Comparison of ENCODE assay signal across 2 cellular contexts in the genomic region with DNA sequence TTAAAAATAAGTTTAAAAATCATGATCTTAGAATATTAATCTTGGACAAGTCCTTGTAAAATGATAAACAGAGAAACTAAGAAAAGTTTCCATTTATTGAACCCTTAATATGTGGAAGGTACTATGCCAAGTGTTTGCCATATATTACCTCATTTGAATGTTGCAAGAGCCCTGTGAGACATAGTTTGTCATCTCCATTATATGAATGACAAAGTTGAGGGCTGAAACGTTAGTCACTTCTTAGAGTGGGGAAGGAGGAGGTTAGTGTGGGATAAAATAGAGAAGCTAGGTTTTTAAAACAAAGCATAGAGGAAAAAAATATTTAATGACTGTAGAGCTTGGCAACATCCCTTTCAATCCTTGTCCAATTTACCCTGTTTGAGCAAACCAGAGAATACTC.
TF ChIP-seq lines count a peak whose summit lies in the region.

No MANE protein-coding gene starts in this region.

TF ChIP-seq in SK-N-SH, 30 proteins besides CTCF, POLR2A, EP300 and RAD21:
- TF ChIP-seq POLR2AphosphoS5 (IDR thresholded peaks at IDR 0.05; ENCODE audit: low read depth, low read length) (peak; percentile 45; the same call in 1 of the 2 replicates), NFIC (IDR thresholded peaks at IDR 0.05; ENCODE audit: borderline replicate concordance) (peak; percentile 71; the same call in 1 of the 2 replicates), FOSL2 (IDR thresholded peaks at IDR 0.05; ENCODE audit: borderline replicate concordance, low read depth) (peak; percentile 86; the same call in 1 of the 2 replicates), GATA2 (CRISPR knock-in tag; IDR thresholded peaks at IDR 0.05) (no peak), PBX3 (IDR thresholded peaks at IDR 0.05) (peak; percentile 84), RFX5 (IDR thresholded peaks at IDR 0.05; ENCODE audit: low read length) (no peak), JUND (IDR thresholded peaks at IDR 0.05) (peak; percentile 70), FOXJ3 (CRISPR knock-in tag; IDR thresholded peaks at IDR 0.05) (no peak), TCF12 (IDR thresholded peaks at IDR 0.05) (peak; percentile 79), MEF2A (IDR thresholded peaks at IDR 0.05; ENCODE audit: borderline replicate concordance, low read depth) (0 out of 2 replicates have a peak, but pooled peaks have one; percentile 12), EZH2phosphoT487 (IDR thresholded peaks at IDR 0.05; ENCODE audit: borderline replicate concordance, low read depth) (no peak)
- TF ChIP-seq, protein P1, sequence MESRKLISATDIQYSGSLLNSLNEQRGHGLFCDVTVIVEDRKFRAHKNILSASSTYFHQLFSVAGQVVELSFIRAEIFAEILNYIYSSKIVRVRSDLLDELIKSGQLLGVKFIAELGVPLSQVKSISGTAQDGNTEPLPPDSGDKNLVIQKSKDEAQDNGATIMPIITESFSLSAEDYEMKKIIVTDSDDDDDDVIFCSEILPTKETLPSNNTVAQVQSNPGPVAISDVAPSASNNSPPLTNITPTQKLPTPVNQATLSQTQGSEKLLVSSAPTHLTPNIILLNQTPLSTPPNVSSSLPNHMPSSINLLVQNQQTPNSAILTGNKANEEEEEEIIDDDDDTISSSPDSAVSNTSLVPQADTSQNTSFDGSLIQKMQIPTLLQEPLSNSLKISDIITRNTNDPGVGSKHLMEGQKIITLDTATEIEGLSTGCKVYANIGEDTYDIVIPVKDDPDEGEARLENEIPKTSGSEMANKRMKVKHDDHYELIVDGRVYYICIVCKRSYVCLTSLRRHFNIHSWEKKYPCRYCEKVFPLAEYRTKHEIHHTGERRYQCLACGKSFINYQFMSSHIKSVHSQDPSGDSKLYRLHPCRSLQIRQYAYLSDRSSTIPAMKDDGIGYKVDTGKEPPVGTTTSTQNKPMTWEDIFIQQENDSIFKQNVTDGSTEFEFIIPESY (IDR thresholded peaks at IDR 0.05; ENCODE audit: borderline replicate concordance, low read depth), result peak; percentile 40; the same call in 1 of the 2 replicates

TF ChIP-seq in SK-N-SH treated with all-trans-retinoic acid at 6 μM for 48 hours, 23 proteins besides CTCF, POLR2A, EP300 and RAD21:
- TF ChIP-seq SNAI2 (CRISPR knock-in tag; IDR thresholded peaks at IDR 0.05), result no peak
- TF ChIP-seq TOX (CRISPR knock-in tag; IDR thresholded peaks at IDR 0.05; ENCODE audit: borderline replicate concordance), result no peak
- no peak for TF ChIP-seq PATZ1 (CRISPR knock-in tag; IDR thresholded peaks at IDR 0.05; ENCODE audit: borderline replicate concordance)
- TF ChIP-seq ZNF565 (CRISPR knock-in tag; conservative IDR thresholded peaks at IDR 0.05; ENCODE audit: low read depth), result no peak
- no peak for TF ChIP-seq ISL1 (CRISPR knock-in tag; IDR thresholded peaks at IDR 0.05)
- TF ChIP-seq ZNF8 (CRISPR knock-in tag; IDR thresholded peaks at IDR 0.05), result no peak
- TF ChIP-seq ZC3H10 (CRISPR knock-in tag; IDR thresholded peaks at IDR 0.05), result no peak
- no peak for TF ChIP-seq POU6F1 (CRISPR knock-in tag; IDR thresholded peaks at IDR 0.05; ENCODE audit: borderline replicate concordance, low read depth)
- no peak for TF ChIP-seq OSR1 (CRISPR knock-in tag; IDR thresholded peaks at IDR 0.05)
- TF ChIP-seq ZFP30 (CRISPR knock-in tag; IDR thresholded peaks at IDR 0.05), result no peak
- TF ChIP-seq BACH2 (CRISPR knock-in tag; IDR thresholded peaks at IDR 0.05; ENCODE audit: borderline replicate concordance), result no peak
- TF ChIP-seq, protein P2, sequence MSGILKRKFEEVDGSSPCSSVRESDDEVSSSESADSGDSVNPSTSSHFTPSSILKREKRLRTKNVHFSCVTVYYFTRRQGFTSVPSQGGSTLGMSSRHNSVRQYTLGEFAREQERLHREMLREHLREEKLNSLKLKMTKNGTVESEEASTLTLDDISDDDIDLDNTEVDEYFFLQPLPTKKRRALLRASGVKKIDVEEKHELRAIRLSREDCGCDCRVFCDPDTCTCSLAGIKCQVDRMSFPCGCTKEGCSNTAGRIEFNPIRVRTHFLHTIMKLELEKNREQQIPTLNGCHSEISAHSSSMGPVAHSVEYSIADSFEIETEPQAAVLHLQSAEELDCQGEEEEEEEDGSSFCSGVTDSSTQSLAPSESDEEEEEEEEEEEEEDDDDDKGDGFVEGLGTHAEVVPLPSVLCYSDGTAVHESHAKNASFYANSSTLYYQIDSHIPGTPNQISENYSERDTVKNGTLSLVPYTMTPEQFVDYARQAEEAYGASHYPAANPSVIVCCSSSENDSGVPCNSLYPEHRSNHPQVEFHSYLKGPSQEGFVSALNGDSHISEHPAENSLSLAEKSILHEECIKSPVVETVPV (CRISPR knock-in tag; IDR thresholded peaks at IDR 0.05), result no peak
- TF ChIP-seq ESRRG (CRISPR knock-in tag; IDR thresholded peaks at IDR 0.05), result no peak
- TF ChIP-seq CSDC2 (CRISPR knock-in tag; IDR thresholded peaks at IDR 0.05), result no peak
- no peak for TF ChIP-seq CREB5 (CRISPR knock-in tag; IDR thresholded peaks at IDR 0.05; ENCODE audit: low read depth)
- TF ChIP-seq PPARA (CRISPR knock-in tag; IDR thresholded peaks at IDR 0.05; ENCODE audit: borderline replicate concordance), result no peak
- TF ChIP-seq GLIS3 (CRISPR knock-in tag; IDR thresholded peaks at IDR 0.05), result no peak
- TF ChIP-seq, protein P3, sequence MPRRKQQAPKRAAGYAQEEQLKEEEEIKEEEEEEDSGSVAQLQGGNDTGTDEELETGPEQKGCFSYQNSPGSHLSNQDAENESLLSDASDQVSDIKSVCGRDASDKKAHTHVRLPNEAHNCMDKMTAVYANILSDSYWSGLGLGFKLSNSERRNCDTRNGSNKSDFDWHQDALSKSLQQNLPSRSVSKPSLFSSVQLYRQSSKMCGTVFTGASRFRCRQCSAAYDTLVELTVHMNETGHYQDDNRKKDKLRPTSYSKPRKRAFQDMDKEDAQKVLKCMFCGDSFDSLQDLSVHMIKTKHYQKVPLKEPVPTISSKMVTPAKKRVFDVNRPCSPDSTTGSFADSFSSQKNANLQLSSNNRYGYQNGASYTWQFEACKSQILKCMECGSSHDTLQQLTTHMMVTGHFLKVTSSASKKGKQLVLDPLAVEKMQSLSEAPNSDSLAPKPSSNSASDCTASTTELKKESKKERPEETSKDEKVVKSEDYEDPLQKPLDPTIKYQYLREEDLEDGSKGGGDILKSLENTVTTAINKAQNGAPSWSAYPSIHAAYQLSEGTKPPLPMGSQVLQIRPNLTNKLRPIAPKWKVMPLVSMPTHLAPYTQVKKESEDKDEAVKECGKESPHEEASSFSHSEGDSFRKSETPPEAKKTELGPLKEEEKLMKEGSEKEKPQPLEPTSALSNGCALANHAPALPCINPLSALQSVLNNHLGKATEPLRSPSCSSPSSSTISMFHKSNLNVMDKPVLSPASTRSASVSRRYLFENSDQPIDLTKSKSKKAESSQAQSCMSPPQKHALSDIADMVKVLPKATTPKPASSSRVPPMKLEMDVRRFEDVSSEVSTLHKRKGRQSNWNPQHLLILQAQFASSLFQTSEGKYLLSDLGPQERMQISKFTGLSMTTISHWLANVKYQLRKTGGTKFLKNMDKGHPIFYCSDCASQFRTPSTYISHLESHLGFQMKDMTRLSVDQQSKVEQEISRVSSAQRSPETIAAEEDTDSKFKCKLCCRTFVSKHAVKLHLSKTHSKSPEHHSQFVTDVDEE (CRISPR knock-in tag; IDR thresholded peaks at IDR 0.05), result no peak
- TF ChIP-seq TCF4 (CRISPR knock-in tag; IDR thresholded peaks at IDR 0.05; ENCODE audit: borderline replicate concordance), result no peak
